Comparison of ENCODE assay signal across 2 cellular contexts in the genomic region with DNA sequence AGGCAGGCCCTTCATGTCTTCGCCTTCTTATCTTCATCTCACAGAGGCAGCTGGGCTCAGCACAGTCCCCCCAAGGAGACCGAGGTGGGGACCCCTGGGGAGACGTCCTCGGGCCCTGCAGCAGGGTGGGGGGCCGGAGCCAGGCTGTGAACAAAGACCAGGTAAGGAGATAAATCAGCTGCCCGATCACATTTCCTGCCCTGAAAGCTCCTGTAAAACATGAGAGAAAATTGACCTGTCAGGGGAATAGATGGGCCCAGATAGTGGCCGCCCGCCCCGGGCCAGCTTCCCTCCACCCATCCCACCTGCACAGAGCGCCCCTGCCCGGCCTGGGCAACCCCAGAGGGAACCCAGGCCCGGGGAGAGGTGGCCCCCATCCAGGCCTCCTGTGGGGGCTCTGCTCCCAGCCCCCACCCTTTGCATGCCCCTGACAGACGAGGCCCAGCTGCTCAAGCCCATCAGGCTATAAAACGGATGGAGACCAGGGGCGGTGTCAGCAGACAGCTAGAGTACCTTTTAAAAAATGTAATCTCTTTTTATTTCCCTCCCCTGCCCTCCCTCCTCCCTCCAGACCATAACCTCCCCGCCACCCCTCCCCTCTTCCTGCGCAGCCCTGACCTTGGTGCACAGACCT.
TF ChIP-seq lines count a peak whose summit lies in the region.

No MANE protein-coding gene starts in this region.

TF ChIP-seq in HepG2, 621 proteins besides CTCF, POLR2A, EP300 and RAD21:
- TF ChIP-seq ZNF713 (CRISPR knock-in tag; IDR thresholded peaks at IDR 0.05) (no peak), ZNF543 (CRISPR knock-in tag; IDR thresholded peaks at IDR 0.05) (no peak), MTF2 (CRISPR knock-in tag; IDR thresholded peaks at IDR 0.05; ENCODE audit: borderline replicate concordance) (0 out of 2 replicates have a peak, but pooled peaks have one; percentile 15)

TF ChIP-seq in H1, 55 proteins besides CTCF, POLR2A, EP300 and RAD21:
- TF ChIP-seq HDAC2 (IDR thresholded peaks at IDR 0.05; ENCODE audit: borderline replicate concordance in 1 of 2, low read depth in 2 of 2, low read length in 2 of 2): no peak
- TF ChIP-seq PHF8 (conservative IDR thresholded peaks at IDR 0.05; ENCODE audit: low read depth, low read length): no peak
- no peak for TF ChIP-seq SP2 (IDR thresholded peaks at IDR 0.05; ENCODE audit: low read length)
- no peak for TF ChIP-seq SAP30 (IDR thresholded peaks at IDR 0.05; ENCODE audit: insufficient read depth, insufficient replicate concordance, low read length)
- no peak for TF ChIP-seq EZH2 (IDR thresholded peaks at IDR 0.05; ENCODE audit: low read depth, low read length, severe bottlenecking)
- TF ChIP-seq CBX8 (IDR thresholded peaks at IDR 0.05; ENCODE audit: borderline replicate concordance, low read depth, low read length): no peak
- TF ChIP-seq, protein P1, sequence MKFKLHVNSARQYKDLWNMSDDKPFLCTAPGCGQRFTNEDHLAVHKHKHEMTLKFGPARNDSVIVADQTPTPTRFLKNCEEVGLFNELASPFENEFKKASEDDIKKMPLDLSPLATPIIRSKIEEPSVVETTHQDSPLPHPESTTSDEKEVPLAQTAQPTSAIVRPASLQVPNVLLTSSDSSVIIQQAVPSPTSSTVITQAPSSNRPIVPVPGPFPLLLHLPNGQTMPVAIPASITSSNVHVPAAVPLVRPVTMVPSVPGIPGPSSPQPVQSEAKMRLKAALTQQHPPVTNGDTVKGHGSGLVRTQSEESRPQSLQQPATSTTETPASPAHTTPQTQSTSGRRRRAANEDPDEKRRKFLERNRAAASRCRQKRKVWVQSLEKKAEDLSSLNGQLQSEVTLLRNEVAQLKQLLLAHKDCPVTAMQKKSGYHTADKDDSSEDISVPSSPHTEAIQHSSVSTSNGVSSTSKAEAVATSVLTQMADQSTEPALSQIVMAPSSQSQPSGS (IDR thresholded peaks at IDR 0.05; ENCODE audit: low read length): no peak
- no peak for TF ChIP-seq CTBP2 (IDR thresholded peaks at IDR 0.05; ENCODE audit: borderline replicate concordance, insufficient read depth, insufficient read length, low read length)
- no peak for TF ChIP-seq TBP (IDR thresholded peaks at IDR 0.05; ENCODE audit: low read depth, low read length)
- TF ChIP-seq CREB1 (IDR thresholded peaks at IDR 0.05): no peak
- TF ChIP-seq USF2 (IDR thresholded peaks at IDR 0.05; ENCODE audit: low read length): no peak
- no peak for TF ChIP-seq YY1 (IDR thresholded peaks at IDR 0.05; ENCODE audit: low read depth, low read length)
- TF ChIP-seq RNF2 (IDR thresholded peaks at IDR 0.05; ENCODE audit: borderline replicate concordance, low read depth, low read length, missing control alignments, poor library complexity, severe bottlenecking): no peak
TF ChIP-seq in H1: peak in this region for 0.
